22 cellular contexts compared by ENCODE assay signal in the genomic region with DNA sequence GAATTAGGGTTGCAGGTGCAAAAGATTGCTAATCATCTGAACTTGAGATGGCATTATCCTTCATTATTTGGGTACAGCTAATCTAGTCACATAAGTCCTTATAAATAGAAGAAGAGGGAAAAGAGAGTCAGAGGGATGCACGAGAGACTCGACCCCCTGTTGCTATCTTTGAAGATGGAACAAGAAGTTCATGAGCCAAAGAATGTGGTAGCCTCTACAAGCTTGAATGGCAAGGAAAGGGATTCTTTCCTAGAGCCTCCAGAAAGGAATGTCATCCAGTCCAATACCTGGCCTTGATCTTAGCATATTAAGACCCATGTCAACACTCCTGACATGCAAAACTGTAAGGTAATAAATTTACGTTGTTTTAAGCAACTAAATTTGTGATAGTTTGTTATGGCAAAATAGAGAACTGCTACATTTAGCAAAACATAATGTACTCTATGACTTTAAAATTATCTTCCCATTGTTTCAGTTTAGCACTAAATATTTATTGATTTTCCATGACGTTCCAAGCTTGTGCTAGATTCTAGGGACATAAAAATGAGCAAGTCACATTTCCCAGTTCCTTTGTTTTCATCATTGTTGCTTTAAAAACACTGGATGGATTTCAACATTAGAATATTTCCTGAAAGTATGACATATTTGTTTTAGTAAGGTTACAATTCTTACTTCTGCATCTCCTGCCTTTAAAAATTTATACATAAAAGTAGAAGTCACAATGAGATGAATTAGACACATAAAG. TPM values are rescaled to one million over a fixed set of nuclear protein-coding genes. Genes with fewer than 3 reads are reported as not detected.
DNase-seq lines count a peak whose midpoint lies in the region; ATAC-seq, FAIRE-seq and TF ChIP-seq lines count a peak whose summit lies in the region.
"Had no signal": no experiment of that assay in that cellular context is flagged by ENCODE, and none has a peak within 500 bp of the region (broad histone marks: within the 10 kb centered on the region; RNA-seq: fewer than 3 reads in every experiment).

No MANE protein-coding gene starts in this region.

- H3K4me3 Mint-ChIP-seq in WTC11 (no peak overlapping the region), endodermal cell (peak overlapping the region; percentile 18)
- H3K4me3 Mint-ChIP-seq: CD8-positive, alpha-beta T cell; H9 had no signal

- H3K27ac Mint-ChIP-seq in WTC11 (no peak overlapping the region), endodermal cell (no peak overlapping the region)
- H3K27ac Mint-ChIP-seq: CD8-positive, alpha-beta T cell; H9; IgD-negative memory B cell had no signal

- no peaks in the 10 kb centered on the region for H3K4me1 ChIP-seq in endodermal cell (ENCODE audit: control insufficient read depth, insufficient read depth, low read length)
- no peaks in the 10 kb centered on the region for H3K4me1 ChIP-seq in iPS DF 6.9 (ENCODE audit: control insufficient read depth, insufficient read depth, low read length)
- peaks cover 0 to 20% (median 7%) of the 10 kb centered on the region in 4 donors for H3K4me1 ChIP-seq in sigmoid colon
- H3K4me1 ChIP-seq: BLaER1 treated with 17β-estradiol and CSF1 and Interleukin-3, amounts not matched to agents 10 nM and 100 nM had no signal

- DNase-seq in GM19239 (ENCODE audit: insufficient read length, low spot score): no peak
- no peak for DNase-seq in WTC11 (ENCODE audit: low spot score)
- no peak for DNase-seq in endodermal cell
- peak; percentile 5 for DNase-seq in iPS DF 6.9 (ENCODE audit: low read depth, low spot score)
- no peak for DNase-seq in sigmoid colon
- DNase-seq in GM03348 (ENCODE audit: low spot score): no peak
- DNase-seq: 8988T; Calu3; CD8-positive, alpha-beta T cell; DMS 273 treated with DMSO at 0.1 percent for 48 hours; DMS53; DND-41; EL; GOT3; H9; KBM-7 had no signal

- H3K27me3 Mint-ChIP-seq in WTC11 (ENCODE audit: low read depth) (no peaks in the 10 kb centered on the region), endodermal cell (ENCODE audit: insufficient read depth) (no peaks in the 10 kb centered on the region)
- H3K27me3 Mint-ChIP-seq: IgD-negative memory B cell had no signal

- CTCF ChIA-PET in WTC11 (lab: Charles Lee): no interaction called here

- WGBS in endodermal cell (ENCODE audit: insufficient coverage in 1 of 2, insufficient read length in 1 of 2), 2 experiments: 83 to 95% methylated on average over 3 to 4 of the region's 4 CpGs
- WGBS in iPS DF 6.9 (ENCODE audit: insufficient coverage, insufficient read length): no CpG with 5 or more reads among the region's 4 CpGs
- 71 to 91% methylated on average over 4 of the region's 4 CpGs for WGBS in sigmoid colon, 2 donors

- POLR2A ChIA-PET in WTC11 (lab: Charles Lee): no interaction called here

- H3K27me3 ChIP-seq in endodermal cell (ENCODE audit: control insufficient read depth, insufficient read depth, low read length, poor library complexity, severe bottlenecking) (no peaks in the 10 kb centered on the region), iPS DF 6.9 (ENCODE audit: control insufficient read depth, insufficient read depth, low read length) (no peaks in the 10 kb centered on the region), sigmoid colon (no peaks in the 10 kb centered on the region)
- H3K27me3 ChIP-seq: BLaER1 treated with 17β-estradiol and CSF1 and Interleukin-3, amounts not matched to agents 10 nM and 100 nM had no signal

- peaks cover 65% of the 10 kb centered on the region for H3K9me3 ChIP-seq in endodermal cell (ENCODE audit: control insufficient read depth, low read length)
- no peaks in the 10 kb centered on the region for H3K9me3 ChIP-seq in iPS DF 6.9 (ENCODE audit: control insufficient read depth, insufficient read depth, low read length)
- H3K9me3 ChIP-seq in sigmoid colon: no peaks in the 10 kb centered on the region

- peak; percentile 56 for FAIRE-seq in GM19239 (lab: Jason Lieb, UNC)
- FAIRE-seq: GM12891, GM18507, HepG2 had no signal

- no peak for TF ChIP-seq POLR2A in sigmoid colon (IDR thresholded peaks at IDR 0.05)

- H3K27ac ChIP-seq in endodermal cell (ENCODE audit: low read depth, low read length) (no peak overlapping the region), iPS DF 6.9 (ENCODE audit: low read length) (no peak overlapping the region), sigmoid colon (no peak overlapping the region)
- H3K27ac ChIP-seq: BLaER1 treated with 17β-estradiol and CSF1 and Interleukin-3, amounts not matched to agents 10 nM and 100 nM had no signal

- TF ChIP-seq EP300 in sigmoid colon (IDR thresholded peaks at IDR 0.05): no peak

- peak overlapping the region; percentile 71 for H3K4me3 ChIP-seq in endodermal cell (ENCODE audit: low read length)
- no peak overlapping the region for H3K4me3 ChIP-seq in iPS DF 6.9 (ENCODE audit: low read length)
- H3K4me3 ChIP-seq in sigmoid colon: no peak overlapping the region
- H3K4me3 ChIP-seq: BLaER1 treated with 17β-estradiol and CSF1 and Interleukin-3, amounts not matched to agents 10 nM and 100 nM had no signal

- TF ChIP-seq CTCF in WTC11 (IDR thresholded peaks at IDR 0.05) (no peak), endodermal cell (conservative IDR thresholded peaks at IDR 0.05) (no peak), sigmoid colon (IDR thresholded peaks at IDR 0.05) (no peak)

- ATAC-seq in WTC11: peak; percentile 52; the same call in 1 of the 2 replicates
- ATAC-seq in HG03108 (IDR thresholded peaks at IDR 0.05; ENCODE audit: unreplicated experiment): no peak
- ATAC-seq: CD8-positive, alpha-beta T cell; HepG2 had no signal

- H3K9ac ChIP-seq in endodermal cell (ENCODE audit: extremely low read depth, low read length, poor library complexity, severe bottlenecking): no peak overlapping the region
- H3K9ac ChIP-seq: BLaER1 treated with 17β-estradiol and CSF1 and Interleukin-3, amounts not matched to agents 10 nM and 100 nM had no signal

- H3K4me1 Mint-ChIP-seq in WTC11 (peaks cover 8% of the 10 kb centered on the region), endodermal cell (peaks cover 9% of the 10 kb centered on the region)

- peaks cover 26% of the 10 kb centered on the region for H3K9me3 Mint-ChIP-seq in WTC11
- peaks cover 18% of the 10 kb centered on the region for H3K9me3 Mint-ChIP-seq in endodermal cell
- H3K9me3 Mint-ChIP-seq: CD8-positive, alpha-beta T cell; IgD-negative memory B cell had no signal

- intact Hi-C loops in sigmoid colon (cut with DNase I): no loop called here

- H3K36me3 ChIP-seq in endodermal cell (ENCODE audit: control insufficient read depth, insufficient read depth, low read length): peaks cover 96% of the 10 kb centered on the region
- no peaks in the 10 kb centered on the region for H3K36me3 ChIP-seq in iPS DF 6.9 (ENCODE audit: control insufficient read depth, insufficient read depth, low read length)
- H3K36me3 ChIP-seq in sigmoid colon: no peaks in the 10 kb centered on the region

- peaks cover 24% of the 10 kb centered on the region for H3K36me3 Mint-ChIP-seq in WTC11
- peaks cover 78% of the 10 kb centered on the region for H3K36me3 Mint-ChIP-seq in endodermal cell (ENCODE audit: low read depth)

TF ChIP-seq in WTC11, 78 proteins besides CTCF, POLR2A, EP300 and RAD21 (continues in another document):
- TF ChIP-seq ZNF219 (CRISPR knock-in tag; IDR thresholded peaks at IDR 0.05; ENCODE audit: borderline replicate concordance) (no peak), ZNF396 (CRISPR knock-in tag; IDR thresholded peaks at IDR 0.05; ENCODE audit: borderline replicate concordance) (no peak), NR3C1 (CRISPR knock-in tag; conservative IDR thresholded peaks at IDR 0.05; ENCODE audit: low read depth) (no peak), GRHL2 (CRISPR knock-in tag; IDR thresholded peaks at IDR 0.05; ENCODE audit: insufficient replicate concordance, severe bottlenecking) (no peak), ZNF138 (CRISPR knock-in tag; conservative IDR thresholded peaks at IDR 0.05) (no peak)
- TF ChIP-seq, protein P1, sequence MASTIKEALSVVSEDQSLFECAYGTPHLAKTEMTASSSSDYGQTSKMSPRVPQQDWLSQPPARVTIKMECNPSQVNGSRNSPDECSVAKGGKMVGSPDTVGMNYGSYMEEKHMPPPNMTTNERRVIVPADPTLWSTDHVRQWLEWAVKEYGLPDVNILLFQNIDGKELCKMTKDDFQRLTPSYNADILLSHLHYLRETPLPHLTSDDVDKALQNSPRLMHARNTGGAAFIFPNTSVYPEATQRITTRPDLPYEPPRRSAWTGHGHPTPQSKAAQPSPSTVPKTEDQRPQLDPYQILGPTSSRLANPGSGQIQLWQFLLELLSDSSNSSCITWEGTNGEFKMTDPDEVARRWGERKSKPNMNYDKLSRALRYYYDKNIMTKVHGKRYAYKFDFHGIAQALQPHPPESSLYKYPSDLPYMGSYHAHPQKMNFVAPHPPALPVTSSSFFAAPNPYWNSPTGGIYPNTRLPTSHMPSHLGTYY (CRISPR knock-in tag; IDR thresholded peaks at IDR 0.05): no peak
- TF ChIP-seq, protein P2, sequence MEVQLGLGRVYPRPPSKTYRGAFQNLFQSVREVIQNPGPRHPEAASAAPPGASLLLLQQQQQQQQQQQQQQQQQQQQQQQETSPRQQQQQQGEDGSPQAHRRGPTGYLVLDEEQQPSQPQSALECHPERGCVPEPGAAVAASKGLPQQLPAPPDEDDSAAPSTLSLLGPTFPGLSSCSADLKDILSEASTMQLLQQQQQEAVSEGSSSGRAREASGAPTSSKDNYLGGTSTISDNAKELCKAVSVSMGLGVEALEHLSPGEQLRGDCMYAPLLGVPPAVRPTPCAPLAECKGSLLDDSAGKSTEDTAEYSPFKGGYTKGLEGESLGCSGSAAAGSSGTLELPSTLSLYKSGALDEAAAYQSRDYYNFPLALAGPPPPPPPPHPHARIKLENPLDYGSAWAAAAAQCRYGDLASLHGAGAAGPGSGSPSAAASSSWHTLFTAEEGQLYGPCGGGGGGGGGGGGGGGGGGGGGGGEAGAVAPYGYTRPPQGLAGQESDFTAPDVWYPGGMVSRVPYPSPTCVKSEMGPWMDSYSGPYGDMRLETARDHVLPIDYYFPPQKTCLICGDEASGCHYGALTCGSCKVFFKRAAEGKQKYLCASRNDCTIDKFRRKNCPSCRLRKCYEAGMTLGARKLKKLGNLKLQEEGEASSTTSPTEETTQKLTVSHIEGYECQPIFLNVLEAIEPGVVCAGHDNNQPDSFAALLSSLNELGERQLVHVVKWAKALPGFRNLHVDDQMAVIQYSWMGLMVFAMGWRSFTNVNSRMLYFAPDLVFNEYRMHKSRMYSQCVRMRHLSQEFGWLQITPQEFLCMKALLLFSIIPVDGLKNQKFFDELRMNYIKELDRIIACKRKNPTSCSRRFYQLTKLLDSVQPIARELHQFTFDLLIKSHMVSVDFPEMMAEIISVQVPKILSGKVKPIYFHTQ (CRISPR knock-in tag; IDR thresholded peaks at IDR 0.05): no peak

RNA-seq across cellular contexts. Expression of a gene that starts 12.7 kb away (rescaled TPM):
- total RNA-seq in WTC11 (2021): 6.1 to 9.0 TPM (median 7.0 TPM) in 3 replicates
- 100 to 1,000 TPM in 1 of 2 donors, 10 to 100 TPM in 1; 77.8 to 141 TPM for total RNA-seq in endodermal cell
- polyA plus RNA-seq in endodermal cell (2013, experiment 1 of 2): 40.4 TPM
- polyA plus RNA-seq in endodermal cell (2013, experiment 2 of 2): 49.8 TPM
- total RNA-seq in sigmoid colon: 10 to 100 TPM in 2 of 4 donors, 1 to 10 TPM in 2; 4.2 to 11.8 (median 7.7) TPM
- 1 to 10 TPM in 1 of 3 donors, under 1 TPM in 2; 0.60 to 3.4 (median 0.92) TPM for polyA plus RNA-seq in sigmoid colon
